ENCODE assay signal across 3 cellular contexts in genomic region chr1:47423872-47424271, GRCh38.
A peak's percentile ranks its signal among the peaks of the same experiment; 100 is the strongest.
TF ChIP-seq lines count a peak whose summit lies in the region.

No MANE protein-coding gene starts in this region.

TF ChIP-seq in HepG2, 621 proteins besides CTCF, POLR2A, EP300 and RAD21:
- TF ChIP-seq ZNF816 (CRISPR knock-in tag; IDR thresholded peaks at IDR 0.05; ENCODE audit: borderline replicate concordance) (no peak), MAFK (conservative IDR thresholded peaks at IDR 0.05 in 1 of 2, IDR thresholded peaks at IDR 0.05 in 1 of 2; ENCODE audit: low read length in 2 of 2) (peak in 1 of 2 experiments; percentile 70; a peak in 2 of 4 replicates), MAFF (IDR thresholded peaks at IDR 0.05; ENCODE audit: low read depth, low read length) (peak; percentile 45; the same call in 1 of the 2 replicates)
TF ChIP-seq in HepG2: peak in this region for 2.

TF ChIP-seq in HCT116, 20 proteins besides CTCF, POLR2A, EP300 and RAD21:
- no peak for TF ChIP-seq ZBTB33 (IDR thresholded peaks at IDR 0.05; ENCODE audit: extremely low read depth, insufficient replicate concordance, low read length)
- TF ChIP-seq TCF7L2 (IDR thresholded peaks at IDR 0.05; ENCODE audit: borderline replicate concordance, extremely low read depth, insufficient read depth, insufficient read length), result no peak
- TF ChIP-seq SIN3A (IDR thresholded peaks at IDR 0.05; ENCODE audit: low read depth), result no peak
- no peak for TF ChIP-seq ELF1 (IDR thresholded peaks at IDR 0.05; ENCODE audit: borderline replicate concordance, low read depth)
- no peak for TF ChIP-seq CBX3 (IDR thresholded peaks at IDR 0.05; ENCODE audit: low read depth)
- TF ChIP-seq SP1 (IDR thresholded peaks at IDR 0.05; ENCODE audit: low read depth), result no peak
- TF ChIP-seq YY1 (IDR thresholded peaks at IDR 0.05; ENCODE audit: extremely low read depth, insufficient replicate concordance, low read depth, low read length), result no peak

TF ChIP-seq in K562, 482 proteins besides CTCF, POLR2A, EP300 and RAD21:
- no peak for TF ChIP-seq ETV1 (tag; conservative IDR thresholded peaks at IDR 0.05; ENCODE audit: low read depth)
- TF ChIP-seq C11orf30 (IDR thresholded peaks at IDR 0.05; ENCODE audit: low read depth), result peak; percentile 67
- peak; percentile 70 for TF ChIP-seq ZNF316 (IDR thresholded peaks at IDR 0.05)
- TF ChIP-seq MAFG (tag; conservative IDR thresholded peaks at IDR 0.05), result peak; percentile 64; the same call in 1 of the 2 replicates
- TF ChIP-seq MAFF (IDR thresholded peaks at IDR 0.05; ENCODE audit: low read length), result peak; percentile 18; the same call in 1 of the 2 replicates
